In the genomic region with DNA sequence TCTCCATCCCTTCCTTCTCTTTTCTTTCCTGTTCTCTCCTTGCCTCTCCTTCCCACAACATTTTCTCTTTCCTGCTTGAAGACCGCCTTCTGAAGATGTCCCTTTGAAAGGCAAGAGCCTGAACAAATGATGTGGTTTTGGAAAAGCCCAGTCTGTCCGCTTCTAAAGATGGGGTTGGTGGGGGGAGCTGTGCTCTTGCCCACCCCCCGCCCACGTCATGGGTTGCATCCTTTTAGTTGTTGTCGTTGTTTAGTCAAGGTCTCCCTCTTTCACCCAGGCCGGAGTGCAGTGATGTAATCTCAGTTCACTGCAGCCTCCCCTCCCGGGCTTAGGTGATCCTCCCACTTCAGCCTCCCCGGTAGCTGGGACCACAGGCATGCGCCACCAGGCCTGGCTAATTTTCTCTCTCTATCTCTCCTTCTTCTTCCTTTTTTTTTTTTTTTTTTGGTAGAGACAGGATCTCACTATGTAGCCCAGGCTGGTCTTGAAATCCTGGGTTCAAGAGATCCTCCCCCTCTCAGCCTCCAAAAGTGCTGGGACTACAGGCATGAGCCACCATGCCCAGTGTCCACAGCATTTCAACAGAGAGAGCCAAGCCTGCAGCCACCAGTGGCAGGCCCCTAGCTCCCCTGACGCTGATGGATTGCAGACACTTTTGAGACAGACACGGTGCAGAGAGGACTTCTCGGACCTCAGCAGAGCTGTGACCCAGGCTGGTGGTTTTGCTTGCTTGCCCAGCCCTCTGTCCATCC, we compare ENCODE assay signal across 14 cellular contexts. TPM values are rescaled to one million over a fixed set of nuclear protein-coding genes. Genes with fewer than 3 reads are reported as not detected.
DNase-seq lines count a peak whose midpoint lies in the region; ATAC-seq and TF ChIP-seq lines count a peak whose summit lies in the region.
"Had no signal": no experiment of that assay in that cellular context is flagged by ENCODE, and none has a peak within 500 bp of the region (broad histone marks: within the 10 kb centered on the region; RNA-seq: fewer than 3 reads in every experiment).

No MANE protein-coding gene starts in this region.

- no peaks in the 10 kb centered on the region for H3K36me3 Mint-ChIP-seq in brain
- H3K36me3 Mint-ChIP-seq in activated CD4-positive, alpha-beta T cell treated with anti-CD3 and anti-CD28 coated beads, Interleukin-2, amount 10 ng/mL, durations not matched to agents 24 days and 14 days (ENCODE audit: low read depth) = no peaks in the 10 kb centered on the region
- no peaks in the 10 kb centered on the region for H3K36me3 Mint-ChIP-seq in effector memory CD8-positive, alpha-beta T cell (ENCODE audit: insufficient read depth)
- H3K36me3 Mint-ChIP-seq: CD8-positive, alpha-beta T cell had no signal

- no peaks in the 10 kb centered on the region for H3K36me3 ChIP-seq in Karpas-422 (ENCODE audit: insufficient read depth, low read length)
- H3K36me3 ChIP-seq in mucosa of rectum (ENCODE audit: control insufficient read depth in 2 of 2, insufficient read depth in 2 of 2, low read length in 2 of 2) = no peaks in the 10 kb centered on the region
- H3K36me3 ChIP-seq in suprapubic skin = no peaks in the 10 kb centered on the region

- H3K4me2 ChIP-seq in Karpas-422 (ENCODE audit: low read depth, low read length, poor library complexity, severe bottlenecking) = no peak overlapping the region

- peaks cover 0 to 23% (median 0%) of the 10 kb centered on the region in 5 experiments for H3K9me3 Mint-ChIP-seq in brain
- no peaks in the 10 kb centered on the region for H3K9me3 Mint-ChIP-seq in activated CD4-positive, alpha-beta T cell treated with anti-CD3 and anti-CD28 coated beads, Interleukin-2, amount 10 ng/mL, durations not matched to agents 24 days and 14 days
- no peaks in the 10 kb centered on the region for H3K9me3 Mint-ChIP-seq in effector memory CD8-positive, alpha-beta T cell
- H3K9me3 Mint-ChIP-seq: CD8-positive, alpha-beta T cell; stimulated activated naive B cell treated with anti-CD40 and anti-IgM and Interleukin-4, amounts not matched to agents 10 μg/mL and 1 μg/mL and 100 μg/mL, for 72 hours had no signal

- no peak for ATAC-seq in effector memory CD8-positive, alpha-beta T cell (replicated peaks)
- ATAC-seq in HG02840 (IDR thresholded peaks at IDR 0.05; ENCODE audit: low FRiP score, unreplicated experiment) = no peak
- ATAC-seq: CD8-positive, alpha-beta T cell; stimulated activated naive B cell treated with anti-CD40 and anti-IgM and Interleukin-4, amounts not matched to agents 10 μg/mL and 1 μg/mL and 100 μg/mL, for 72 hours had no signal

- no peak overlapping the region for H2AFZ ChIP-seq in Karpas-422 (ENCODE audit: low read length)

- no peaks in the 10 kb centered on the region for H3K9me2 ChIP-seq in Karpas-422 (replicated peaks; ENCODE audit: insufficient read depth, low read length)

- no peaks in the 10 kb centered on the region for H3K9me3 ChIP-seq in Karpas-422 (ENCODE audit: low read length)
- no peaks in the 10 kb centered on the region for H3K9me3 ChIP-seq in mucosa of rectum (ENCODE audit: control insufficient read depth in 2 of 2, low read length in 2 of 2)
- no peaks in the 10 kb centered on the region for H3K9me3 ChIP-seq in suprapubic skin

- peaks cover 42% of the 10 kb centered on the region for H3K4me1 Mint-ChIP-seq in brain
- peaks cover 4% of the 10 kb centered on the region for H3K4me1 Mint-ChIP-seq in activated CD4-positive, alpha-beta T cell treated with anti-CD3 and anti-CD28 coated beads, Interleukin-2, amount 10 ng/mL, durations not matched to agents 24 days and 14 days
- peaks cover 6 to 10% of the 10 kb centered on the region in 2 donors for H3K4me1 Mint-ChIP-seq in effector memory CD8-positive, alpha-beta T cell (ENCODE audit: low read depth in 2 of 2)

- H3K4me1 ChIP-seq in Karpas-422 (ENCODE audit: low read length) (no peaks in the 10 kb centered on the region), mucosa of rectum (ENCODE audit: control insufficient read depth in 2 of 2, insufficient read depth in 2 of 2, low read length in 2 of 2) (peaks cover 10 to 13% of the 10 kb centered on the region in 2 donors), suprapubic skin (peaks cover 35% of the 10 kb centered on the region)

- H3K27me3 ChIP-seq in Karpas-422 (ENCODE audit: low read length) (no peaks in the 10 kb centered on the region), mucosa of rectum (ENCODE audit: control insufficient read depth in 2 of 2, insufficient read depth in 2 of 2, low read length in 2 of 2) (peaks cover 0 to 3% of the 10 kb centered on the region in 2 donors), suprapubic skin (no peaks in the 10 kb centered on the region)

- no peaks in the 10 kb centered on the region for H4K20me1 ChIP-seq in Karpas-422 (ENCODE audit: insufficient read depth, low read depth, low read length)

- no peaks in the 10 kb centered on the region for H3K79me2 ChIP-seq in Karpas-422 (ENCODE audit: low read length)

- 60% methylated on average over 10 of the region's 12 CpGs for WGBS in suprapubic skin

- no peak overlapping the region for H3K27ac ChIP-seq in Karpas-422 (ENCODE audit: low read length)
- peak overlapping the region; percentile 61 to 63 for H3K27ac ChIP-seq in mucosa of rectum (ENCODE audit: low read depth in 2 of 2, low read length in 2 of 2)
- peak overlapping the region; percentile 65 for H3K27ac ChIP-seq in suprapubic skin

- no peak overlapping the region for H3K4me3 ChIP-seq in Karpas-422 (ENCODE audit: low read length)
- H3K4me3 ChIP-seq in mucosa of rectum (ENCODE audit: low read length in 2 of 2) = no peak overlapping the region
- H3K4me3 ChIP-seq in suprapubic skin = peak overlapping the region; percentile 38

- intact Hi-C loops in activated CD4-positive, alpha-beta T cell treated with anti-CD3 and anti-CD28 coated beads, Interleukin-2, amount 10 ng/mL, durations not matched to agents 24 days and 14 days (cut with micrococcal nuclease) = no loop called here

- H3K4me3 Mint-ChIP-seq in brain = peak overlapping the region in 2 of 5 experiments; percentile 21 to 27
- H3K4me3 Mint-ChIP-seq in activated CD4-positive, alpha-beta T cell treated with anti-CD3 and anti-CD28 coated beads, Interleukin-2, amount 10 ng/mL, durations not matched to agents 24 days and 14 days = no peak overlapping the region
- H3K4me3 Mint-ChIP-seq in effector memory CD8-positive, alpha-beta T cell = peak overlapping the region in 1 of 2 donors; percentile 33
- H3K4me3 Mint-ChIP-seq: CD8-positive, alpha-beta T cell had no signal

- H3K9ac ChIP-seq in Karpas-422 (ENCODE audit: low read length) = no peak overlapping the region
- H3K9ac ChIP-seq in mucosa of rectum (ENCODE audit: low read depth in 1 of 2, low read length in 2 of 2) = no peak overlapping the region

- H3K27ac Mint-ChIP-seq in brain = peak overlapping the region in 3 of 5 experiments; percentile 20 to 94 (median 51)
- H3K27ac Mint-ChIP-seq in activated CD4-positive, alpha-beta T cell treated with anti-CD3 and anti-CD28 coated beads, Interleukin-2, amount 10 ng/mL, durations not matched to agents 24 days and 14 days = no peak overlapping the region
- H3K27ac Mint-ChIP-seq in effector memory CD8-positive, alpha-beta T cell = peak overlapping the region in 1 of 2 donors; percentile 23
- H3K27ac Mint-ChIP-seq: CD8-positive, alpha-beta T cell; stimulated activated naive B cell treated with anti-CD40 and anti-IgM and Interleukin-4, amounts not matched to agents 10 μg/mL and 1 μg/mL and 100 μg/mL, for 72 hours had no signal

- peaks cover 9% of the 10 kb centered on the region for H3K27me3 Mint-ChIP-seq in brain
- H3K27me3 Mint-ChIP-seq in activated CD4-positive, alpha-beta T cell treated with anti-CD3 and anti-CD28 coated beads, Interleukin-2, amount 10 ng/mL, durations not matched to agents 24 days and 14 days = peaks cover 38% of the 10 kb centered on the region
- peaks cover 43 to 68% of the 10 kb centered on the region in 2 donors for H3K27me3 Mint-ChIP-seq in effector memory CD8-positive, alpha-beta T cell

- no peak for TF ChIP-seq CTCF in brain (conservative IDR thresholded peaks at IDR 0.05)
- TF ChIP-seq CTCF in suprapubic skin (IDR thresholded peaks at IDR 0.05) = no peak

- no peak for TF ChIP-seq POLR2A in suprapubic skin (IDR thresholded peaks at IDR 0.05)

- TF ChIP-seq EP300 in suprapubic skin (IDR thresholded peaks at IDR 0.05) = no peak

- DNase-seq in Karpas-422 = peak; percentile 17
- no peak for DNase-seq in suprapubic skin (ENCODE audit: low spot score in 2 of 2)
- no peak for DNase-seq in activated CD4-positive, alpha-beta T cell treated with anti-CD3 and anti-CD28 coated beads, Interleukin-2, amount 10 ng/mL, durations not matched to agents 24 days and 14 days
- no peak for DNase-seq in effector memory CD8-positive, alpha-beta T cell
- no peak for DNase-seq in Kasumi-1 (lab: John Stamatoyannopoulos, UW)
- DNase-seq: activated CD8-positive, alpha-beta memory T cell treated with anti-CD3 and anti-CD28 coated beads, Interleukin-2, amount 50 U/mL, for 4 hours; effector CD4-positive, alpha-beta T cell; NCI-H526; stimulated activated CD4-positive, alpha-beta T cell treated with anti-CD3 and anti-CD28 coated beads, Interleukin-4, amount 100 ng/mL, for 24 hours; stimulated activated naive B cell treated with anti-CD40 and anti-IgM and Interleukin-4, amounts not matched to agents 10 μg/mL and 1 μg/mL and 100 μg/mL, for 72 hours had no signal

RNA-seq across cellular contexts. Expression of gene CIBAR2, which starts 26.0 kb away (rescaled TPM):
- total RNA-seq in Karpas-422 (2014; rRNA removed; shearing (Covaris generic); ENCODE audit: low replicate concordance) = not detected in 2 replicates
- polyA plus RNA-seq in brain (ENCODE audit: insufficient read depth, low read depth, low replicate concordance) = 2.4 TPM
- total RNA-seq in suprapubic skin = not detected
- total RNA-seq in activated CD4-positive, alpha-beta T cell treated with anti-CD3 and anti-CD28 coated beads, Interleukin-2, amount 10 ng/mL, durations not matched to agents 24 days and 14 days = not detected in 2 replicates
- total RNA-seq: CD8-positive, alpha-beta T cell had no signal
